In the genomic region with DNA sequence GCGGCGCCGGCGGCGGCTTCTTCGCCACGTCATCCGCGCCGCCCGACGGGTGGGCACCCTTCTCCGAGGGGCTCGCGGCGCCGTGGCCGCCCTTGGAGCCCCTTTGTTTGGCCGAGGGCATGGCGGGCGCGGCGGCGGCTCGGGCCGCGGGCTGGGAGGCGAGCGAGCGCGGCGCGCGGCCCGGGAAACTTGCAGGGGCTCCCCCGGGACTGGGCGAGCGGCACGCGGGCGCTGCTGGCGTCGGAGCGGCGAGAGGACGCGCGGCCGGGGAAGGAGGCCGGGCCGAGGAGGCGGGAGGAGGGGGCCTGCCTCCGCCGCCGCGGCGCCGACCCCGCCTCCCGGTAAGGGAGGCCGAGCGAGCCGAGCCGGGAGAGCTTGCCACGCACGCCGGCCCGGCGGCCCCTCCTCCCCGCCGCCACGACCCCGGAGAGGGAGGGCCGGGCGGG, we compare ENCODE assay signal across 8 cellular contexts.
DNase-seq lines count a peak whose midpoint lies in the region; ATAC-seq lines count a peak whose summit lies in the region.

TSS of gene CKAP4 (minus strand) at position 290 of the 446 bp plus-strand sequence. CDS start at position 121, 169 bp downstream.

- peak; percentile 16 for DNase-seq in SIG-M5 treated with dmso at 0.1 percent for 504 hours (lab: John Stamatoyannopoulos, UW; ENCODE audit: unreplicated experiment)
- DNase-seq in SIG-M5 (lab: John Stamatoyannopoulos, UW), result no peak
- DNase-seq in NCI-H526 treated with DMSO at 0.1 percent for 48 hours (lab: John Stamatoyannopoulos, UW), result peak; percentile 17
- peak; percentile 43 for DNase-seq in activated T-cell treated with anti-CD3 and anti-CD28 coated beads for 48 hours (ENCODE audit: low read depth)
- peak; percentile 78 for DNase-seq in epidermal melanocyte (ENCODE audit: insufficient read length, low spot score)
- DNase-seq in midbrain (lab: John Stamatoyannopoulos, UW), result peak; percentile 76
- DNase-seq in stimulated activated naive CD8-positive, alpha-beta T cell treated with anti-CD3 and anti-CD28 coated beads, Interleukin-15, Interleukin-2, amounts not matched to agents 100 U/mL and 50 U/mL, for 24 hours, result peak; percentile 62

- ATAC-seq in HG02970 (IDR thresholded peaks at IDR 0.05; ENCODE audit: low FRiP score, unreplicated experiment), result peak; percentile 63
- ATAC-seq in stimulated activated naive CD8-positive, alpha-beta T cell treated with anti-CD3 and anti-CD28 coated beads, Interleukin-15, Interleukin-2, amounts not matched to agents 100 U/mL and 50 U/mL, for 24 hours, result peak; percentile 47
